ENCODE assay signal across 30 cellular contexts in the genomic region with DNA sequence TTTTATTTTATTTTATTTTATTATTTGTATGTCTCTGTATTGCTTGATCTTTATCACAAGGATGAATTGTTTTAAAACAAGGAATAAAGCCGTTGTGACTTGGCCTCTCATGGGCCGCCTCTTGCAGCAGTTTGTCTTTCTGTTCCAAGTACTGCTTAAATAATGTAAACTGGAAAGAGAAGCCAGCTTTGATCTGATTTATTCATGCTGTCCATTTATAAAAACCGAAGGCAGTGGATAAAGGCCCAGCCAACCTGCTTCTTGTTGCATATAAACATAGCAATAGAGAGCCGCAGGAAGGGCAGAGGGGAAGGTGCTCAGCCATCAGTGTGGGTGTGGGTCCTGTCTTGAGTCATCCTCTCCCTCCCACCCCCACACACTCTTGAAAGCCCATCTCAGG.
"Had no signal": no experiment of that assay in that cellular context is flagged by ENCODE, and none has a peak within 500 bp of the region (broad histone marks: within the 10 kb centered on the region; RNA-seq: fewer than 3 reads in every experiment).

No MANE protein-coding gene starts in this region.

- FAIRE-seq: endothelial cell of umbilical vein, frontal cortex had no signal

- H3K27me3 Mint-ChIP-seq: activated CD4-positive, alpha-beta T cell treated with anti-CD3 and anti-CD28 coated beads for 36 hours; activated naive CD8-positive, alpha-beta T cell; activated T-helper 17 cell treated with anti-CD3 and anti-CD28 coated beads, Interleukin-2, amount 50 U/mL, for 72 hours; effector memory CD8-positive, alpha-beta T cell had no signal

- H3K36me3 Mint-ChIP-seq: activated CD4-positive, alpha-beta memory T cell treated with anti-CD3 and anti-CD28 coated beads for 36 hours; brain had no signal

- H3K4me3 Mint-ChIP-seq: activated CD4-positive, alpha-beta memory T cell treated with anti-CD3 and anti-CD28 coated beads for 36 hours; activated CD4-positive, alpha-beta T cell treated with anti-CD3 and anti-CD28 coated beads for 36 hours; activated CD4-positive, alpha-beta T cell treated with anti-CD3 and anti-CD28 coated beads, Interleukin-2, amount 10 ng/mL, durations not matched to agents 24 days and 14 days; activated naive CD8-positive, alpha-beta T cell; activated T-cell treated with anti-CD3 and anti-CD28 coated beads, Interleukin-2, amount 50 U/mL, for 4 hours; activated T-helper 17 cell treated with anti-CD3 and anti-CD28 coated beads, Interleukin-2, amount 50 U/mL, for 72 hours; brain; dendritic cell treated with granulocyte-macrophage colony-stimulating factor and Interleukin-4, amounts not matched to agents 40 ng/mL and 50 ng/mL, for 4 days; effector memory CD8-positive, alpha-beta T cell had no signal

- H3K27ac Mint-ChIP-seq: activated CD4-positive, alpha-beta memory T cell treated with anti-CD3 and anti-CD28 coated beads for 36 hours; activated CD4-positive, alpha-beta T cell treated with anti-CD3 and anti-CD28 coated beads for 36 hours; activated CD4-positive, alpha-beta T cell treated with anti-CD3 and anti-CD28 coated beads, Interleukin-2, amount 10 ng/mL, durations not matched to agents 24 days and 14 days; activated naive CD8-positive, alpha-beta T cell; activated T-helper 17 cell treated with anti-CD3 and anti-CD28 coated beads, Interleukin-2, amount 50 U/mL, for 72 hours; dendritic cell treated with granulocyte-macrophage colony-stimulating factor and Interleukin-4, amounts not matched to agents 40 ng/mL and 50 ng/mL, for 4 days; effector memory CD8-positive, alpha-beta T cell had no signal

- H3K4me1 ChIP-seq: ascending aorta, breast epithelium, colonic mucosa, esophagus squamous epithelium had no signal

- H3K9me3 ChIP-seq: ascending aorta, breast epithelium, colonic mucosa, esophagus squamous epithelium had no signal

- H3K4me3 ChIP-seq: ascending aorta, breast epithelium, cardiac muscle cell, colonic mucosa, dorsolateral prefrontal cortex, esophagus squamous epithelium had no signal

- H3K36me3 ChIP-seq: ascending aorta, breast epithelium, cardiac muscle cell, colonic mucosa, esophagus squamous epithelium had no signal

- ATAC-seq: activated CD4-positive, alpha-beta T cell treated with anti-CD3 and anti-CD28 coated beads for 36 hours; activated T-cell treated with anti-CD3 and anti-CD28 coated beads, Interleukin-2, amount 50 U/mL, for 4 hours; activated T-helper 17 cell treated with anti-CD3 and anti-CD28 coated beads, Interleukin-2, amount 50 U/mL, for 72 hours; effector memory CD8-positive, alpha-beta T cell had no signal

- H3K27me3 ChIP-seq: ascending aorta, cardiac muscle cell, colonic mucosa, esophagus squamous epithelium had no signal

- H3K4me1 Mint-ChIP-seq: activated CD4-positive, alpha-beta T cell treated with anti-CD3 and anti-CD28 coated beads for 36 hours; activated CD4-positive, alpha-beta T cell treated with anti-CD3 and anti-CD28 coated beads, Interleukin-2, amount 10 ng/mL, durations not matched to agents 24 days and 14 days; activated T-helper 17 cell treated with anti-CD3 and anti-CD28 coated beads, Interleukin-2, amount 50 U/mL, for 72 hours had no signal

- DNase-seq: activated CD4-positive, alpha-beta memory T cell treated with anti-CD3 and anti-CD28 coated beads for 36 hours; activated CD4-positive, alpha-beta T cell treated with anti-CD3 and anti-CD28 coated beads for 36 hours; activated CD4-positive, alpha-beta T cell treated with anti-CD3 and anti-CD28 coated beads, Interleukin-2, amount 10 ng/mL, durations not matched to agents 24 days and 14 days; activated CD4-positive, CD25-positive, alpha-beta regulatory T cell; activated CD4-positive, CD25-positive, alpha-beta regulatory T cell treated with anti-CD3 and anti-CD28 coated beads, Interleukin-2, amount 50 U/mL, for 72 hours; activated CD8-positive, alpha-beta memory T cell treated with anti-CD3 and anti-CD28 coated beads for 24 hours; activated effector memory CD4-positive, alpha-beta T cell treated with Interleukin-2 at 50 U/mL for 16 hours; activated gamma-delta T cell treated with Interleukin-2 at 50 U/mL for 16 hours; activated naive CD4-positive, alpha-beta T cell treated with anti-CD3 and anti-CD28 coated beads, Interleukin-2, amount 50 U/mL, for 16 hours; activated naive CD4-positive, alpha-beta T cell treated with Interleukin-2 at 50 U/mL for 16 hours; activated T-cell treated with anti-CD3 and anti-CD28 coated beads, Interleukin-2, amount 50 U/mL, for 4 hours; central memory CD4-positive, alpha-beta T cell; cerebellar nuclear complex; colonic mucosa; dorsolateral prefrontal cortex; effector memory CD8-positive, alpha-beta T cell; esophagus squamous epithelium; foreskin fibroblast; head of caudate nucleus; T-helper 2 cell had no signal

- H3K27ac ChIP-seq: ascending aorta, breast epithelium, cardiac muscle cell, colonic mucosa, dorsolateral prefrontal cortex, epithelial cell of prostate, esophagus squamous epithelium had no signal

- H3K9me3 Mint-ChIP-seq: activated T-helper 17 cell treated with anti-CD3 and anti-CD28 coated beads, Interleukin-2, amount 50 U/mL, for 72 hours; dendritic cell treated with granulocyte-macrophage colony-stimulating factor and Interleukin-4, amounts not matched to agents 40 ng/mL and 50 ng/mL, for 4 days; effector memory CD8-positive, alpha-beta T cell had no signal
